Comparison of ENCODE assay signal across 21 cellular contexts in the genomic region with DNA sequence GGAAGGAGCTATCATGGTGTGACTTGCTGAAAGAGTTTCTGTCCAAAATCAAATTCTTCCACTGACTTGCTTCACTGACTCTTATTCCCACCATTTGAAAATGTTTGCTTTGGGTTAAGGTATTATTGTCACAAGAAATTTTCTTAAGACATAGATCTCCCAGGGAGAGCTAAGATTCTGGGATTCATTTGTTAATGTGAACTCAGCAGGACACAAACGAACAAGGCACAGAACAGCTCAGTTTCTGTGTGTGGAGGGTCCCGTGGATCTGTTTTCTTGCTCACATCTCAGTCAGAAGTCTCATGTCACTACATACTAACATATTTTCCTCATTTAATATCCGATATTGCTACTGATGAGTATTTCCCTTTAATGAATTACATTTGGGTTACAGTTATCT.
"Had no signal": no experiment of that assay in that cellular context is flagged by ENCODE, and none has a peak within 500 bp of the region (broad histone marks: within the 10 kb centered on the region; RNA-seq: fewer than 3 reads in every experiment).

No MANE protein-coding gene starts in this region.

- H3K4me1 ChIP-seq: adrenal gland, prostate gland, tibial artery had no signal

- H3K27me3 Mint-ChIP-seq: activated naive CD8-positive, alpha-beta T cell; effector memory CD8-positive, alpha-beta T cell; naive thymus-derived CD4-positive, alpha-beta T cell; T-cell had no signal

- H3K36me3 ChIP-seq: adrenal gland, prostate gland, tibial artery had no signal

- H3K9me3 ChIP-seq: adrenal gland, prostate gland, tibial artery had no signal

- H3K27me3 ChIP-seq: adrenal gland, tibial artery had no signal

- H3K4me3 Mint-ChIP-seq: activated naive CD8-positive, alpha-beta T cell; effector memory CD8-positive, alpha-beta T cell; naive thymus-derived CD4-positive, alpha-beta T cell; T-cell; T-helper 2 cell treated with Interferon-gamma antibody and Interleukin-4, amounts not matched to agents 5 μg/mL and 100 μg/mL, for 36 hours had no signal

- DNase-seq: activated naive CD4-positive, alpha-beta T cell; activated T-cell treated with anti-CD3 and anti-CD28 coated beads, Interleukin-2, amount 50 U/mL, for 1 hour; adrenal gland; central memory CD4-positive, alpha-beta T cell; effector memory CD8-positive, alpha-beta T cell; foreskin melanocyte; islet precursor cell; left cardiac atrium; mesenchymal stem cell; naive thymus-derived CD4-positive, alpha-beta T cell; stimulated activated CD4-positive, alpha-beta T cell treated with anti-CD3 and anti-CD28 coated beads, Interleukin-2, amount 100 ng/mL, for 48 hours; stimulated activated naive CD4-positive, alpha-beta T cell treated with Interleukin-2 at 50 U/mL for 16 hours; T-cell; tibial artery had no signal

- H3K27ac Mint-ChIP-seq: activated naive CD8-positive, alpha-beta T cell; activated T-helper 2 cell treated with anti-CD3 and anti-CD28 coated beads, Interferon-gamma antibody, Interleukin-2, Interleukin-4, amounts not matched to agents 10 μg/mL and 5 μg/mL and 100 μg/mL, durations not matched to agents 14 hours and 24 hours and 36 hours; T-cell; T-helper 2 cell treated with Interferon-gamma antibody and Interleukin-4, amounts not matched to agents 5 μg/mL and 100 μg/mL, for 36 hours had no signal

- FAIRE-seq: astrocyte, colon, endothelial cell of umbilical vein had no signal

- H3K9me3 Mint-ChIP-seq: activated T-helper 2 cell treated with anti-CD3 and anti-CD28 coated beads, Interferon-gamma antibody, Interleukin-2, Interleukin-4, amounts not matched to agents 10 μg/mL and 5 μg/mL and 100 μg/mL, durations not matched to agents 14 hours and 24 hours and 36 hours; effector memory CD8-positive, alpha-beta T cell; naive thymus-derived CD4-positive, alpha-beta T cell; T-cell; T-helper 2 cell treated with Interferon-gamma antibody and Interleukin-4, amounts not matched to agents 5 μg/mL and 100 μg/mL, for 36 hours had no signal

- H3K27ac ChIP-seq: adrenal gland, prostate gland, tibial artery had no signal

- H3K36me3 Mint-ChIP-seq: activated naive CD8-positive, alpha-beta T cell; naive thymus-derived CD4-positive, alpha-beta T cell; T-cell had no signal

- H3K4me3 ChIP-seq: adrenal gland, prostate gland, tibial artery had no signal
